9 cellular contexts compared by ENCODE assay signal in the genomic region with DNA sequence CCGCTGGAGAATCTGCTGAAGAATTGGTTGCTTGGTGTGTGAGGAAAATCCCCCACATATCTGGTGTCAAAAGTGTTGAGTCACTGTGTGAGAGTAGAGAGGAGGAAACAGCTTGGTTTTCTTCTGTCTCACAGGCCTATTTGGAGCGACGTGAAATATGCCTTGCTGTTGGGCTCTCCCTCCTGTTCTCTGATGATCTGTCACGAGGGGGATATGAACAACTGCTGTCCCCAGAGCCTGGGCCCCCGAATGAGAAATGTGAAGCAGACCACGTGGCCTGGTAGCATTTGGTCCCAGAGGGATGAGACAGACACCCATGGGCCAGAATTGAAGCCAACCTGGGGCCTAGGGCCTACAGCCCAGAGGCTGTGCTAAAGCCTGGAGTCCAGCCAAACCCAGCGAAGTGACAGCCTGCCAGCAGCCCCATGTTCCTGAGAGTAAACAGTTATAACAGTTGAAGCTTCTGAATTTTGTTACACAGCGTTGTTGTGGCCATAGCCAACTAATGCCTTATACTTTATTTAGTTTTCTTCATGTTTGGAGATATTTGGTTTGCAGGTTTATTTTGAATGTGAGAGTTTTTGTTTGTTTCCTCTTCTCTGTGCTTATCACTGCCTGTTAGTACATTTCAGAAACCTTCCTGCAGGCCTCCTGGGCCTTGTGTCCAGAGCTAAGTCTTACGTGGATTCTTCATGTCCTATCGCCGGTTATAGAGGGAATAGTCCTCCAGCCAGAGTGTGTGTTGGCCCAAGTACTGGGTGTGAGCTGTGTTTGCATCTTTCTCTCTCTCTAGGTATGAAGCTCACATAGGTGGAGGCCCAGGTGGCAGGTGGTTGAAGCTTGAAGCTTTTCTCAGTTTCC. TPM values are rescaled to one million over a fixed set of nuclear protein-coding genes. Genes with fewer than 3 reads are reported as not detected.
DNase-seq lines count a peak whose midpoint lies in the region; ATAC-seq, FAIRE-seq and TF ChIP-seq lines count a peak whose summit lies in the region.
"Had no signal": no experiment of that assay in that cellular context is flagged by ENCODE, and none has a peak within 500 bp of the region (broad histone marks: within the 10 kb centered on the region; RNA-seq: fewer than 3 reads in every experiment).

No MANE protein-coding gene starts in this region.

- no peaks in the 10 kb centered on the region for H3K79me1 ChIP-seq in mesendoderm (ENCODE audit: low read length)

- no peak overlapping the region for H3K4me3 ChIP-seq in mesendoderm (ENCODE audit: low read length)
- H3K4me3 ChIP-seq: adrenal gland had no signal

- no CpG with 5 or more reads among the region's 11 CpGs for WGBS in mesendoderm (ENCODE audit: extremely low coverage, insufficient coverage, low lambda C conversion rate)

- H3K36me3 ChIP-seq in mesendoderm (ENCODE audit: control insufficient read depth, insufficient read depth, low read length), result no peaks in the 10 kb centered on the region
- H3K36me3 ChIP-seq: adrenal gland had no signal

- peak; percentile 26 to 27 for DNase-seq in AML-193 (lab: John Stamatoyannopoulos, UW)
- no peak for DNase-seq in GM19239 (ENCODE audit: insufficient read length, low spot score)
- DNase-seq in amniotic epithelial cell (ENCODE audit: low read depth), result peak; percentile 35
- peak; percentile 43 for DNase-seq in mesendoderm
- no peak for DNase-seq in GM12892 (ENCODE audit: insufficient read length)
- DNase-seq in DMS114 treated with DMSO at 0.1 percent for 48 hours (lab: John Stamatoyannopoulos, UW; ENCODE audit: unreplicated experiment), result no peak
- no peak for DNase-seq in COLO829 (ENCODE audit: low spot score)

- no peak overlapping the region for H3K23ac ChIP-seq in mesendoderm (ENCODE audit: low read length)

- H3K27ac ChIP-seq in mesendoderm (ENCODE audit: low read depth, low read length), result peak overlapping the region; percentile 94

- H2BK5ac ChIP-seq in mesendoderm (ENCODE audit: low read length), result peak overlapping the region; percentile 72

- no peak overlapping the region for H3K4me2 ChIP-seq in mesendoderm (ENCODE audit: low read length)

- peak overlapping the region; percentile 93 for H3K18ac ChIP-seq in mesendoderm (ENCODE audit: low read length)

- H2BK15ac ChIP-seq in mesendoderm (replicated peaks; ENCODE audit: low read depth), result peak overlapping the region; percentile 23

- no peak for TF ChIP-seq POLR2A in GM12892 (IDR thresholded peaks at IDR 0.05; ENCODE audit: low read depth, low read length)

- FAIRE-seq in GM19239 (lab: Jason Lieb, UNC) (peak; percentile 78), GM12892 (lab: Jason Lieb, UNC) (no peak)

- H3K56ac ChIP-seq in mesendoderm (ENCODE audit: low read length), result peak overlapping the region; percentile 54

- H3K4me1 ChIP-seq in mesendoderm (ENCODE audit: control insufficient read depth, low read depth, low read length), result peaks cover 2% of the 10 kb centered on the region
- H3K4me1 ChIP-seq: adrenal gland had no signal

- peak overlapping the region; percentile 95 for H4K5ac ChIP-seq in mesendoderm (ENCODE audit: low read length)

- H3K9ac ChIP-seq in mesendoderm (ENCODE audit: low read length), result no peak overlapping the region

- no peaks in the 10 kb centered on the region for H3K27me3 ChIP-seq in mesendoderm (ENCODE audit: insufficient read depth, low read length, poor library complexity)
- H3K27me3 ChIP-seq: adrenal gland had no signal

- H2AK5ac ChIP-seq in mesendoderm (ENCODE audit: low read length), result peak overlapping the region; percentile 82

- no peaks in the 10 kb centered on the region for H3K79me2 ChIP-seq in mesendoderm (ENCODE audit: control insufficient read depth, insufficient read depth, low read length)

- peak overlapping the region; percentile 96 for H2BK120ac ChIP-seq in mesendoderm (ENCODE audit: low read depth, low read length)

- H4K8ac ChIP-seq in mesendoderm (ENCODE audit: low read depth, low read length), result peak overlapping the region; percentile 91

- peak; percentile 82 for ATAC-seq in HG03159 (IDR thresholded peaks at IDR 0.05; ENCODE audit: unreplicated experiment)

- H3K4ac ChIP-seq in mesendoderm (ENCODE audit: low read depth, low read length), result peak overlapping the region; percentile 77

RNA-seq across cellular contexts. Expression of gene COLEC12, which starts 18.7 kb away (rescaled TPM):
- polyA plus RNA-seq in mesendoderm (2013, experiment 1 of 2), result 7.5 TPM
- polyA plus RNA-seq in mesendoderm (2013, experiment 2 of 2), result 7.4 TPM
- polyA plus RNA-seq in GM12892 (2012; ENCODE audit: missing spikeins), result not detected

Comparison
In these comparisons a context has a peak if more than half of its experiments do, and no peak if none do; other contexts are left out.
1. DNase-seq: peak in AML-193 (2 of 2), amniotic epithelial cell (single experiment) and mesendoderm (single experiment); none in GM19239 (single experiment), GM12892 (single experiment), DMS114 treated with DMSO at 0.1 percent for 48 hours (single experiment) and COLO829 (single experiment).